In the genomic region with DNA sequence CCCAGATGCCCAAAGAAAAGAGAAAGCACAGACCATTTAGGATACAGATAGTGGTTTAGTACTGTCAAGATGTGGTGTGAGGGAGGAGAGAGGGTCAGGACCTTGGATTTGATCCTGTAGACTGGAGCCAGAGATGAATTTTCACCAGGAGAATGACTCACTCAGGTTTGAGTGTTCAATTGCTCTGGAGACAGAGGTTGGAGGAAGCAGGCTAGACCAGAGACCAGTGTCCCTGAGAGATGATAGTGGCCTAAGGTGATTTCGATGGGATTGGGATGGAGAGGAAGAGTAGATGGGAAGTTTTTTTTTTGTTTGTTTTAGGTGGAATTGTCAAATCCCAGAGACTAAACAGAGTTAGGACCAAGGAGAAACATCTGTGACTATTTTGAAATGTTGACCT, we compare ENCODE assay signal across 1 cellular context.
TF ChIP-seq lines count a peak whose summit lies in the region.

No MANE protein-coding gene starts in this region.

TF ChIP-seq in K562, 482 proteins besides CTCF, POLR2A, EP300 and RAD21 (continued from another document):
- TF ChIP-seq ZNF280B (CRISPR knock-in tag; IDR thresholded peaks at IDR 0.05) (no peak), ZNF282 (CRISPR knock-in tag; IDR thresholded peaks at IDR 0.05) (no peak), MEF2A (IDR thresholded peaks at IDR 0.05; ENCODE audit: control insufficient read depth, low read depth, low read length) (no peak), MTA2 (IDR thresholded peaks at IDR 0.05; ENCODE audit: low read depth) (no peak), ZSCAN29 (IDR thresholded peaks at IDR 0.05) (no peak), GATA2 (CRISPR knock-in tag; IDR thresholded peaks at IDR 0.05) (no peak), CAMTA2 (CRISPR knock-in tag; conservative IDR thresholded peaks at IDR 0.05) (no peak), L3MBTL2 (IDR thresholded peaks at IDR 0.05) (no peak), RBM39 (optimal IDR thresholded peaks at IDR 0.05; ENCODE audit: low read depth, low read length) (no peak), CBFA2T3 (IDR thresholded peaks at IDR 0.05) (peak; percentile 15; the same call in 1 of the 2 replicates), PRMT5 (CRISPR knock-in tag; IDR thresholded peaks at IDR 0.05) (no peak), ZNF518B (CRISPR knock-in tag; IDR thresholded peaks at IDR 0.05) (no peak), ZNF165 (CRISPR knock-in tag; IDR thresholded peaks at IDR 0.05; ENCODE audit: borderline replicate concordance) (no peak), ZZZ3 (IDR thresholded peaks at IDR 0.05) (no peak), HDAC2 (IDR thresholded peaks at IDR 0.05) (no peak), ATF3 (IDR thresholded peaks at IDR 0.05) (peak; percentile 39; the same call in 1 of the 2 replicates), ATF3 (CRISPR knock-in tag; conservative IDR thresholded peaks at IDR 0.05) (no peak), HDAC3 (IDR thresholded peaks at IDR 0.05; ENCODE audit: borderline replicate concordance, partially characterized antibody) (no peak), FOSL1 (tag; conservative IDR thresholded peaks at IDR 0.05) (peak; percentile 50), JUND (IDR thresholded peaks at IDR 0.05; ENCODE audit: borderline replicate concordance, low read depth, low read length) (peak; percentile 59), JUND (tag; IDR thresholded peaks at IDR 0.05; ENCODE audit: borderline replicate concordance, low read depth, low read length) (peak; percentile 19; the same call in 1 of the 3 replicates), MYC (IDR thresholded peaks at IDR 0.05; ENCODE audit: low read depth, low read length) (no peak), MYC (CRISPR knock-in tag; IDR thresholded peaks at IDR 0.05; ENCODE audit: borderline replicate concordance, low read depth) (no peak), GATAD2B (IDR thresholded peaks at IDR 0.05; ENCODE audit: borderline replicate concordance) (no peak), NFE2L1 (tag; IDR thresholded peaks at IDR 0.05; ENCODE audit: borderline replicate concordance, low read depth) (no peak), KDM2B (CRISPR knock-in tag; IDR thresholded peaks at IDR 0.05) (no peak), TAF9B (IDR thresholded peaks at IDR 0.05; ENCODE audit: partially characterized antibody) (no peak), CEBPG (CRISPR knock-in tag; IDR thresholded peaks at IDR 0.05) (no peak), CEBPG (tag; conservative IDR thresholded peaks at IDR 0.05 in 1 of 2, IDR thresholded peaks at IDR 0.05 in 1 of 2) (no peak), TCF7 (IDR thresholded peaks at IDR 0.05; ENCODE audit: borderline replicate concordance) (no peak), ATF1 (CRISPR knock-in tag; IDR thresholded peaks at IDR 0.05) (no peak), ATF1 (tag; IDR thresholded peaks at IDR 0.05) (no peak), DPF2 (IDR thresholded peaks at IDR 0.05) (0 out of 2 replicates have a peak, but pooled peaks have one; percentile 36), TGIF2 (CRISPR knock-in tag; IDR thresholded peaks at IDR 0.05) (no peak)
- TF ChIP-seq, protein P1, sequence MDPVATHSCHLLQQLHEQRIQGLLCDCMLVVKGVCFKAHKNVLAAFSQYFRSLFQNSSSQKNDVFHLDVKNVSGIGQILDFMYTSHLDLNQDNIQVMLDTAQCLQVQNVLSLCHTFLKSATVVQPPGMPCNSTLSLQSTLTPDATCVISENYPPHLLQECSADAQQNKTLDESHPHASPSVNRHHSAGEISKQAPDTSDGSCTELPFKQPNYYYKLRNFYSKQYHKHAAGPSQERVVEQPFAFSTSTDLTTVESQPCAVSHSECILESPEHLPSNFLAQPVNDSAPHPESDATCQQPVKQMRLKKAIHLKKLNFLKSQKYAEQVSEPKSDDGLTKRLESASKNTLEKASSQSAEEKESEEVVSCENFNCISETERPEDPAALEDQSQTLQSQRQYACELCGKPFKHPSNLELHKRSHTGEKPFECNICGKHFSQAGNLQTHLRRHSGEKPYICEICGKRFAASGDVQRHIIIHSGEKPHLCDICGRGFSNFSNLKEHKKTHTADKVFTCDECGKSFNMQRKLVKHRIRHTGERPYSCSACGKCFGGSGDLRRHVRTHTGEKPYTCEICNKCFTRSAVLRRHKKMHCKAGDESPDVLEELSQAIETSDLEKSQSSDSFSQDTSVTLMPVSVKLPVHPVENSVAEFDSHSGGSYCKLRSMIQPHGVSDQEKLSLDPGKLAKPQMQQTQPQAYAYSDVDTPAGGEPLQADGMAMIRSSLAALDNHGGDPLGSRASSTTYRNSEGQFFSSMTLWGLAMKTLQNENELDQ (CRISPR knock-in tag; IDR thresholded peaks at IDR 0.05; ENCODE audit: borderline replicate concordance) = no peak
- TF ChIP-seq, protein P2, sequence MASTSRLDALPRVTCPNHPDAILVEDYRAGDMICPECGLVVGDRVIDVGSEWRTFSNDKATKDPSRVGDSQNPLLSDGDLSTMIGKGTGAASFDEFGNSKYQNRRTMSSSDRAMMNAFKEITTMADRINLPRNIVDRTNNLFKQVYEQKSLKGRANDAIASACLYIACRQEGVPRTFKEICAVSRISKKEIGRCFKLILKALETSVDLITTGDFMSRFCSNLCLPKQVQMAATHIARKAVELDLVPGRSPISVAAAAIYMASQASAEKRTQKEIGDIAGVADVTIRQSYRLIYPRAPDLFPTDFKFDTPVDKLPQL (IDR thresholded peaks at IDR 0.05; ENCODE audit: extremely low read depth, insufficient read length) = no peak
